ENCODE assay signal across 1 cellular context in the genomic region with DNA sequence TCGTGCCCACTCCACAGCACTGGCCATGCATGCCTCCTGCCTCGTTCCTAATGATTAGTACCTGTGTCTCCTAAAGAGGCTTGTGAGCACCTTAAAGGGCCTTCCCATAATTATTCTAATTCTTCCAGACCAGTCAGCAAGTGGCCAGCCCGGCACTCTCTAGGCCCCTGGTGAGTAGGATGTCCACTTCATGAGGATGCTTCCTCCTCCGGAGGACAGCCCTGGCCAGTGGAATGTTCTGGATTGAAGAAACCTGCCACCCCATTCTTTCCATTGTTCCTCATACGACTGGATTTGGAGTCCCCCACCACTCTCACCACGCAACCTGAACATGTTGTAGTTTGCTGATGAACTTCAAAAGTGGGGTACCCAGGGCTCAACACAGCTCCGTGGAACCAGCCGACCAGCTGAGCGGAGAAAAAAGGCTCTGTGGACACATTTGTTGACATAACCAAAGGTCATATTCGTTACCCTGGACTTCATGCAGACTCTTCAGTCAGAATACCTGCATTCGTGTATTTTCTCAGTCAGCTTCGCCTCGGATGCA.
TF ChIP-seq lines count a peak whose summit lies in the region.

No MANE protein-coding gene starts in this region.

TF ChIP-seq in HCT116, 20 proteins besides CTCF, POLR2A, EP300 and RAD21 (continued from another document):
- TF ChIP-seq, protein P1, sequence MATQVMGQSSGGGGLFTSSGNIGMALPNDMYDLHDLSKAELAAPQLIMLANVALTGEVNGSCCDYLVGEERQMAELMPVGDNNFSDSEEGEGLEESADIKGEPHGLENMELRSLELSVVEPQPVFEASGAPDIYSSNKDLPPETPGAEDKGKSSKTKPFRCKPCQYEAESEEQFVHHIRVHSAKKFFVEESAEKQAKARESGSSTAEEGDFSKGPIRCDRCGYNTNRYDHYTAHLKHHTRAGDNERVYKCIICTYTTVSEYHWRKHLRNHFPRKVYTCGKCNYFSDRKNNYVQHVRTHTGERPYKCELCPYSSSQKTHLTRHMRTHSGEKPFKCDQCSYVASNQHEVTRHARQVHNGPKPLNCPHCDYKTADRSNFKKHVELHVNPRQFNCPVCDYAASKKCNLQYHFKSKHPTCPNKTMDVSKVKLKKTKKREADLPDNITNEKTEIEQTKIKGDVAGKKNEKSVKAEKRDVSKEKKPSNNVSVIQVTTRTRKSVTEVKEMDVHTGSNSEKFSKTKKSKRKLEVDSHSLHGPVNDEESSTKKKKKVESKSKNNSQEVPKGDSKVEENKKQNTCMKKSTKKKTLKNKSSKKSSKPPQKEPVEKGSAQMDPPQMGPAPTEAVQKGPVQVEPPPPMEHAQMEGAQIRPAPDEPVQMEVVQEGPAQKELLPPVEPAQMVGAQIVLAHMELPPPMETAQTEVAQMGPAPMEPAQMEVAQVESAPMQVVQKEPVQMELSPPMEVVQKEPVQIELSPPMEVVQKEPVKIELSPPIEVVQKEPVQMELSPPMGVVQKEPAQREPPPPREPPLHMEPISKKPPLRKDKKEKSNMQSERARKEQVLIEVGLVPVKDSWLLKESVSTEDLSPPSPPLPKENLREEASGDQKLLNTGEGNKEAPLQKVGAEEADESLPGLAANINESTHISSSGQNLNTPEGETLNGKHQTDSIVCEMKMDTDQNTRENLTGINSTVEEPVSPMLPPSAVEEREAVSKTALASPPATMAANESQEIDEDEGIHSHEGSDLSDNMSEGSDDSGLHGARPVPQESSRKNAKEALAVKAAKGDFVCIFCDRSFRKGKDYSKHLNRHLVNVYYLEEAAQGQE (IDR thresholded peaks at IDR 0.05; ENCODE audit: low read depth), result no peak
- TF ChIP-seq TCF7L2 (IDR thresholded peaks at IDR 0.05; ENCODE audit: borderline replicate concordance, extremely low read depth, insufficient read depth, insufficient read length), result no peak
- TF ChIP-seq SIN3A (IDR thresholded peaks at IDR 0.05; ENCODE audit: low read depth), result no peak
- no peak for TF ChIP-seq YY1 (IDR thresholded peaks at IDR 0.05; ENCODE audit: extremely low read depth, insufficient replicate concordance, low read depth, low read length)
- TF ChIP-seq ZFX (IDR thresholded peaks at IDR 0.05), result no peak
- TF ChIP-seq, protein P2, sequence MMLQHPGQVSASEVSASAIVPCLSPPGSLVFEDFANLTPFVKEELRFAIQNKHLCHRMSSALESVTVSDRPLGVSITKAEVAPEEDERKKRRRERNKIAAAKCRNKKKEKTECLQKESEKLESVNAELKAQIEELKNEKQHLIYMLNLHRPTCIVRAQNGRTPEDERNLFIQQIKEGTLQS (IDR thresholded peaks at IDR 0.05), result no peak
